ENCODE assay signal across 8 cellular contexts in genomic region chr3:12395349-12396012, GRCh38.
DNase-seq lines count a peak whose midpoint lies in the region; ATAC-seq and TF ChIP-seq lines count a peak whose summit lies in the region.

No MANE protein-coding gene starts in this region.

- intact Hi-C loops in gastrocnemius medialis (cut with DNase I; ENCODE audit: low total_unique reads), result no loop called here

- H3K4me3 Mint-ChIP-seq in activated naive CD8-positive, alpha-beta T cell treated with anti-CD3 and anti-CD28 coated beads, Interleukin-2, amount 10 ng/mL, durations not matched to agents 7 days and 5 days, result peak overlapping the region; percentile 55
- H3K4me3 Mint-ChIP-seq in endothelial cell (ENCODE audit: unreplicated experiment), result no peak overlapping the region

- CTCF ChIA-PET in GM10248 (lab: Yijun Ruan, JAX), result interaction anchor here (1.6 kb wide), 1 partner anchor 84 kb away, joined by 6 read pairs; no protein-coding TSS in a partner anchor

- peaks cover 0 to 9% (median 2%) of the 10 kb centered on the region in 3 donors for H3K27me3 ChIP-seq in gastrocnemius medialis

- H3K27ac Mint-ChIP-seq in activated naive CD8-positive, alpha-beta T cell treated with anti-CD3 and anti-CD28 coated beads, Interleukin-2, amount 10 ng/mL, durations not matched to agents 7 days and 5 days, result peak overlapping the region; percentile 70
- H3K27ac Mint-ChIP-seq in endothelial cell (ENCODE audit: unreplicated experiment), result no peak overlapping the region

- no peaks in the 10 kb centered on the region for H3K36me3 ChIP-seq in gastrocnemius medialis

- H3K27ac ChIP-seq in gastrocnemius medialis, result no peak overlapping the region

- H3K4me1 ChIP-seq in gastrocnemius medialis, result peaks cover 0 to 6% of the 10 kb centered on the region in 2 donors

- H3K9me3 Mint-ChIP-seq in activated naive CD8-positive, alpha-beta T cell treated with anti-CD3 and anti-CD28 coated beads, Interleukin-2, amount 10 ng/mL, durations not matched to agents 7 days and 5 days, result no peaks in the 10 kb centered on the region
- no peaks in the 10 kb centered on the region for H3K9me3 Mint-ChIP-seq in endothelial cell (ENCODE audit: unreplicated experiment)

- no peak overlapping the region for H3K4me3 ChIP-seq in gastrocnemius medialis

- DNase-seq in GM10248 (ENCODE audit: extremely low spot score), result peak; percentile 48
- DNase-seq in activated naive CD8-positive, alpha-beta T cell treated with anti-CD3 and anti-CD28 coated beads, Interleukin-2, amount 10 ng/mL, durations not matched to agents 7 days and 5 days, result no peak
- DNase-seq in gastrocnemius medialis, result no peak
- no peak for DNase-seq in SHP77 (lab: John Stamatoyannopoulos, UW)
- DNase-seq in middle frontal gyrus (ENCODE audit: extremely low spot score, low spot score), result no peak
- no peak for DNase-seq in endothelial cell (ENCODE audit: low spot score)

- H3K27me3 Mint-ChIP-seq in activated naive CD8-positive, alpha-beta T cell treated with anti-CD3 and anti-CD28 coated beads, Interleukin-2, amount 10 ng/mL, durations not matched to agents 7 days and 5 days, result peaks cover 16% of the 10 kb centered on the region
- H3K27me3 Mint-ChIP-seq in endothelial cell (ENCODE audit: unreplicated experiment), result no peaks in the 10 kb centered on the region

- H3K4me1 Mint-ChIP-seq in activated naive CD8-positive, alpha-beta T cell treated with anti-CD3 and anti-CD28 coated beads, Interleukin-2, amount 10 ng/mL, durations not matched to agents 7 days and 5 days, result peaks cover 11% of the 10 kb centered on the region
- no peaks in the 10 kb centered on the region for H3K4me1 Mint-ChIP-seq in endothelial cell (ENCODE audit: unreplicated experiment)

- TF ChIP-seq POLR2A in gastrocnemius medialis (IDR thresholded peaks at IDR 0.05), result no peak

- in situ Hi-C loops in gastrocnemius medialis (cut with MboI; ENCODE audit: low sequenced_read_pairs in 4 of 4), result no loop called here

- POLR2A ChIA-PET in GM10248 (lab: Yijun Ruan, JAX), result no interaction called here
- POLR2A ChIA-PET in activated naive CD8-positive, alpha-beta T cell treated with anti-CD3 and anti-CD28 coated beads, Interleukin-2, amount 10 ng/mL, durations not matched to agents 7 days and 5 days (lab: Charles Lee), result no interaction called here

- peaks cover 2% of the 10 kb centered on the region for H3K36me3 Mint-ChIP-seq in activated naive CD8-positive, alpha-beta T cell treated with anti-CD3 and anti-CD28 coated beads, Interleukin-2, amount 10 ng/mL, durations not matched to agents 7 days and 5 days
- H3K36me3 Mint-ChIP-seq in endothelial cell (ENCODE audit: low read depth, unreplicated experiment), result no peaks in the 10 kb centered on the region

- TF ChIP-seq CTCF in GM10248 (IDR thresholded peaks at IDR 0.05; ENCODE audit: control extremely low read depth, extremely low read depth, low read depth, missing control alignments), result no peak
- TF ChIP-seq CTCF in gastrocnemius medialis (IDR thresholded peaks at IDR 0.05 in 4 of 5, conservative IDR thresholded peaks at IDR 0.05 in 1 of 5), result no peak
- no peak for TF ChIP-seq CTCF in endothelial cell (IDR thresholded peaks at IDR 0.05; ENCODE audit: unreplicated experiment)

- H3K9me3 ChIP-seq in gastrocnemius medialis, result no peaks in the 10 kb centered on the region

- ATAC-seq in GM19467 (IDR thresholded peaks at IDR 0.05; ENCODE audit: unreplicated experiment) (peak; percentile 95), HG03378 (IDR thresholded peaks at IDR 0.05; ENCODE audit: unreplicated experiment) (peak; percentile 96), gastrocnemius medialis (no peak)
- ATAC-seq in activated naive CD8-positive, alpha-beta T cell treated with anti-CD3 and anti-CD28 coated beads, Interleukin-2, amount 10 ng/mL, durations not matched to agents 7 days and 5 days (ENCODE audit: low read depth), result peak; percentile 83

Comparison
In these comparisons a context has a peak if more than half of its experiments do, and no peak if none do; other contexts are left out.
1. ATAC-seq: peak in GM19467 (single experiment), HG03378 (single experiment) and activated naive CD8-positive, alpha-beta T cell treated with anti-CD3 and anti-CD28 coated beads, Interleukin-2, amount 10 ng/mL, durations not matched to agents 7 days and 5 days (single experiment); none in gastrocnemius medialis (0 of 2).